In the genomic region with DNA sequence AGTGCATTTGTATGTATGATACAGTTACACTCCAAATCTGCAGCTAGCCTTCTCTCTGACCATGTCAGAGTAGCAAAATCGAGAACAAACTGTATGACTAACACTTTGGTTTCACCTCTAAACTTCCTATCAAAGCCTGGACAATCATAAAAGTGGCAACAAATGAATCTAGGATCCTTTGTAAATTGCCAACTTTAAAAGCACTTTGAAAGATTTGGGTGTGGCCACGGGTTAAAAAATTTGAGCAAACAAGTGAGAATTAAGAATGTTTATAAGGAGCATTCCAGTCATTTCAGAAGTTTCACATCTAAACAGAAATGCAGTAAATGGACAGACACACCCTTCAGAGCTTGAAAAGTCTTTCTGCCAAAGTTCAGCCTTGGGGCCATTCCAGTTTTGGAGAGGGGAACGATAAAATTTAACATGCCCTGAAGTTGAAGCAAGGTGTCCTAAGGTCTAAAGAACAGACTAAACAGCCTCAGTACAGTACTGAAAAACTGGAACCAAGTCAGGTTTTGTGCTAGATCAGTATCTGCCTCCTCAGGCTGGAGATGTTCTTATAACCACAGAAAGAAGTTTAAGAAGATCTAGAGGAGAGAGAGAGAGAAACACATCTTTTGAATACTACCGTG, we compare ENCODE assay signal across 12 cellular contexts.
DNase-seq lines count a peak whose midpoint lies in the region; ATAC-seq and TF ChIP-seq lines count a peak whose summit lies in the region.
"Had no signal": no experiment of that assay in that cellular context is flagged by ENCODE, and none has a peak within 500 bp of the region (broad histone marks: within the 10 kb centered on the region; RNA-seq: fewer than 3 reads in every experiment).

No MANE protein-coding gene starts in this region.

- H3K27ac ChIP-seq in effector memory CD4-positive, alpha-beta T cell (ENCODE audit: insufficient read depth, low read length, poor library complexity, severe bottlenecking): no peak overlapping the region
- H3K27ac ChIP-seq: neutrophil had no signal

- no peaks in the 10 kb centered on the region for H3K9me3 ChIP-seq in effector memory CD4-positive, alpha-beta T cell (ENCODE audit: control insufficient read depth, low read length)
- H3K9me3 ChIP-seq: neutrophil had no signal

- no peaks in the 10 kb centered on the region for H3K9me3 Mint-ChIP-seq in HFFc6
- H3K9me3 Mint-ChIP-seq in activated T-cell treated with anti-CD3 and anti-CD28 coated beads, Interleukin-2, amount 50 U/mL, for 4 hours: peaks cover 3% of the 10 kb centered on the region
- H3K9me3 Mint-ChIP-seq: stimulated activated naive CD8-positive, alpha-beta T cell treated with anti-CD3 and anti-CD28 coated beads, Interleukin-15, amount 100 ng/mL, for 72 hours had no signal

- TF ChIP-seq CTCF in HFFc6 (IDR thresholded peaks at IDR 0.05): no peak

- 0 out of 2 replicates have a peak, but pooled peaks cover 4% of the 10 kb centered on the region for H3K36me3 Mint-ChIP-seq in HFFc6 (ENCODE audit: low read depth)
- no peaks in the 10 kb centered on the region for H3K36me3 Mint-ChIP-seq in activated T-cell treated with anti-CD3 and anti-CD28 coated beads, Interleukin-2, amount 50 U/mL, for 4 hours (ENCODE audit: insufficient read depth)

- no peaks in the 10 kb centered on the region for H3K4me1 ChIP-seq in effector memory CD4-positive, alpha-beta T cell (ENCODE audit: control insufficient read depth, insufficient read depth, low read length, poor library complexity, severe bottlenecking)

- H3K27me3 ChIP-seq in effector memory CD4-positive, alpha-beta T cell (replicated peaks; ENCODE audit: control insufficient read depth, insufficient read depth, low read length, poor library complexity, severe bottlenecking): no peaks in the 10 kb centered on the region
- H3K27me3 ChIP-seq: neutrophil had no signal

- ATAC-seq in GM18870 (IDR thresholded peaks at IDR 0.05; ENCODE audit: unreplicated experiment) (peak; percentile 63), sciatic nerve (peak; percentile 64)
- ATAC-seq in activated T-cell treated with anti-CD3 and anti-CD28 coated beads, Interleukin-2, amount 50 U/mL, for 4 hours: no peak
- ATAC-seq: stimulated activated naive CD8-positive, alpha-beta T cell treated with anti-CD3 and anti-CD28 coated beads, Interleukin-15, amount 100 ng/mL, for 72 hours had no signal

- H3K4me3 ChIP-seq in effector memory CD4-positive, alpha-beta T cell (ENCODE audit: insufficient read depth, low read depth, low read length, poor library complexity, severe bottlenecking): no peak overlapping the region

- H3K4me1 Mint-ChIP-seq in HFFc6 (ENCODE audit: low read depth): peaks cover 25% of the 10 kb centered on the region
- H3K4me1 Mint-ChIP-seq in activated T-cell treated with anti-CD3 and anti-CD28 coated beads, Interleukin-2, amount 50 U/mL, for 4 hours (ENCODE audit: low read depth): no peaks in the 10 kb centered on the region
- H3K4me1 Mint-ChIP-seq: stimulated activated naive CD8-positive, alpha-beta T cell treated with anti-CD3 and anti-CD28 coated beads, Interleukin-15, amount 100 ng/mL, for 72 hours had no signal

- peak overlapping the region; percentile 46 for H3K27ac Mint-ChIP-seq in HFFc6
- H3K27ac Mint-ChIP-seq: stimulated activated naive CD8-positive, alpha-beta T cell treated with anti-CD3 and anti-CD28 coated beads, Interleukin-15, amount 100 ng/mL, for 72 hours had no signal

- peak overlapping the region; percentile 21 for H3K4me3 Mint-ChIP-seq in HFFc6
- no peak overlapping the region for H3K4me3 Mint-ChIP-seq in activated T-cell treated with anti-CD3 and anti-CD28 coated beads, Interleukin-2, amount 50 U/mL, for 4 hours
- H3K4me3 Mint-ChIP-seq: stimulated activated naive CD8-positive, alpha-beta T cell treated with anti-CD3 and anti-CD28 coated beads, Interleukin-15, amount 100 ng/mL, for 72 hours had no signal

- no peaks in the 10 kb centered on the region for H3K27me3 Mint-ChIP-seq in HFFc6 (ENCODE audit: insufficient read depth)
- H3K27me3 Mint-ChIP-seq in activated T-cell treated with anti-CD3 and anti-CD28 coated beads, Interleukin-2, amount 50 U/mL, for 4 hours (ENCODE audit: low read depth): no peaks in the 10 kb centered on the region
- H3K27me3 Mint-ChIP-seq: stimulated activated naive CD8-positive, alpha-beta T cell treated with anti-CD3 and anti-CD28 coated beads, Interleukin-15, amount 100 ng/mL, for 72 hours had no signal

- DNase-seq in HFFc6 (peak; percentile 30), HS-27A (ENCODE audit: low read depth) (peak; percentile 59), sciatic nerve (ENCODE audit: low spot score) (no peak), NCI-H1417 (lab: John Stamatoyannopoulos, UW) (no peak)
- DNase-seq in effector memory CD4-positive, alpha-beta T cell: no peak
- DNase-seq in activated T-cell treated with anti-CD3 and anti-CD28 coated beads, Interleukin-2, amount 50 U/mL, for 4 hours: no peak
- DNase-seq: activated effector memory CD4-positive, alpha-beta T cell treated with anti-CD3 and anti-CD28 coated beads, Interleukin-2, amount 50 U/mL, for 16 hours; cerebellar nuclear complex; Right ventricle myocardium superior; stimulated activated naive CD8-positive, alpha-beta T cell treated with anti-CD3 and anti-CD28 coated beads, Interleukin-15, amount 100 ng/mL, for 72 hours had no signal

- intact Hi-C loops in sciatic nerve (cut with DNase I): no loop called here

- no peaks in the 10 kb centered on the region for H3K36me3 ChIP-seq in effector memory CD4-positive, alpha-beta T cell (ENCODE audit: control insufficient read depth, insufficient read depth, low read length)
- H3K36me3 ChIP-seq: neutrophil had no signal

Comparison
In these comparisons a context has a peak if more than half of its experiments do, and no peak if none do; other contexts are left out.
1. ATAC-seq: peak in GM18870 (single experiment) and sciatic nerve (single experiment); none in activated T-cell treated with anti-CD3 and anti-CD28 coated beads, Interleukin-2, amount 50 U/mL, for 4 hours (0 of 2).
2. DNase-seq: peak in HFFc6 (single experiment) and HS-27A (single experiment); none in sciatic nerve (single experiment), NCI-H1417 (0 of 3), effector memory CD4-positive, alpha-beta T cell (0 of 3) and activated T-cell treated with anti-CD3 and anti-CD28 coated beads, Interleukin-2, amount 50 U/mL, for 4 hours (single experiment).